8 cellular contexts compared by ENCODE assay signal in genomic region chr2:68594674-68595492, GRCh38. TPM values are rescaled to one million over a fixed set of nuclear protein-coding genes. Genes with fewer than 3 reads are reported as not detected.
DNase-seq lines count a peak whose midpoint lies in the region; ATAC-seq and TF ChIP-seq lines count a peak whose summit lies in the region.

No MANE protein-coding gene starts in this region.

- peaks cover 9% of the 10 kb centered on the region for H3K27me3 Mint-ChIP-seq in activated naive CD8-positive, alpha-beta T cell treated with anti-CD3 and anti-CD28 coated beads for 36 hours

- H3K36me3 ChIP-seq in SJCRH30 (no peaks in the 10 kb centered on the region), hepatocyte (replicated peaks; ENCODE audit: insufficient read depth, low read depth) (no peaks in the 10 kb centered on the region)

- TF ChIP-seq CTCF in hepatocyte (IDR thresholded peaks at IDR 0.05; ENCODE audit: poor library complexity): peak; percentile 60

- no peak overlapping the region for H2AFZ ChIP-seq in hepatocyte

- H3K4me1 ChIP-seq in SJCRH30: no peaks in the 10 kb centered on the region
- peaks cover 11% of the 10 kb centered on the region for H3K4me1 ChIP-seq in hepatocyte (ENCODE audit: insufficient read depth)

- H3K4me1 Mint-ChIP-seq in activated naive CD8-positive, alpha-beta T cell treated with anti-CD3 and anti-CD28 coated beads for 36 hours: peaks cover 11% of the 10 kb centered on the region

- no peaks in the 10 kb centered on the region for H4K20me1 ChIP-seq in hepatocyte (ENCODE audit: insufficient read depth, poor library complexity, severe bottlenecking)

- DNase-seq in NCI-H2196 (lab: John Stamatoyannopoulos, UW; ENCODE audit: unreplicated experiment) (peak; percentile 27), NCI-H2196 treated with DMSO at 0.1 percent for 48 hours (lab: John Stamatoyannopoulos, UW; ENCODE audit: unreplicated experiment) (no peak), SJCRH30 (peak; percentile 29 to 61), hepatocyte (ENCODE audit: low spot score) (peak; percentile 39), GDM1 (lab: John Stamatoyannopoulos, UW) (no peak)
- peak; percentile 33 for DNase-seq in activated naive CD8-positive, alpha-beta T cell treated with anti-CD3 and anti-CD28 coated beads for 36 hours
- peak; percentile 4 to 12 for DNase-seq in stimulated activated CD4-positive, alpha-beta T cell treated with anti-CD3 and anti-CD28 coated beads, Interleukin-1b, Interleukin-23, amount 100 ng/mL, for 1 hour (ENCODE audit: low read depth in 2 of 2)

- no peak overlapping the region for H3K27ac Mint-ChIP-seq in activated naive CD8-positive, alpha-beta T cell treated with anti-CD3 and anti-CD28 coated beads for 36 hours

- peak; percentile 79 for ATAC-seq in HG03175 (IDR thresholded peaks at IDR 0.05; ENCODE audit: unreplicated experiment)

- H3K36me3 Mint-ChIP-seq in activated naive CD8-positive, alpha-beta T cell treated with anti-CD3 and anti-CD28 coated beads for 36 hours: no peaks in the 10 kb centered on the region

- H3K9me3 Mint-ChIP-seq in activated naive CD8-positive, alpha-beta T cell treated with anti-CD3 and anti-CD28 coated beads for 36 hours: peaks cover 9% of the 10 kb centered on the region

- no peaks in the 10 kb centered on the region for H3K9me3 ChIP-seq in SJCRH30 (replicated peaks)
- no peaks in the 10 kb centered on the region for H3K9me3 ChIP-seq in hepatocyte (ENCODE audit: low read depth)

- no peak overlapping the region for H3K4me3 Mint-ChIP-seq in activated naive CD8-positive, alpha-beta T cell treated with anti-CD3 and anti-CD28 coated beads for 36 hours

- H3K4me2 ChIP-seq in hepatocyte: peak overlapping the region; percentile 9

- H3K27me3 ChIP-seq in SJCRH30 (no peaks in the 10 kb centered on the region), hepatocyte (no peaks in the 10 kb centered on the region)

- no peaks in the 10 kb centered on the region for H3K79me2 ChIP-seq in hepatocyte

- H3K9me2 ChIP-seq in hepatocyte (replicated peaks; ENCODE audit: insufficient read depth): no peaks in the 10 kb centered on the region

- no peak overlapping the region for H3K27ac ChIP-seq in SJCRH30
- H3K27ac ChIP-seq in hepatocyte: no peak overlapping the region

- WGBS in hepatocyte (ENCODE audit: low lambda C conversion rate, missing lambda C conversion rate): 43% methylated on average over 5 of the region's 5 CpGs

- H3K4me3 ChIP-seq in SJCRH30 (no peak overlapping the region), hepatocyte (no peak overlapping the region)

RNA-seq across cellular contexts. Expression of gene PROKR1, which starts 48.5 kb away (rescaled TPM):
- total RNA-seq in SJCRH30 (2014; rRNA removed; shearing (Covaris generic)): 0.03 TPM in 1 of 2 replicates, not detected in the other
- total RNA-seq in activated naive CD8-positive, alpha-beta T cell treated with anti-CD3 and anti-CD28 coated beads for 36 hours: under 1 TPM; 0.52 to 0.60 TPM
- 0.20 TPM in 1 of 2 replicates, not detected in the other for total RNA-seq in hepatocyte
- polyA plus RNA-seq in hepatocyte: not detected in 2 replicates

Comparison
In these comparisons a context has a peak if more than half of its experiments do, and no peak if none do; other contexts are left out.
1. DNase-seq: peak in NCI-H2196 (single experiment), SJCRH30 (2 of 2), activated naive CD8-positive, alpha-beta T cell treated with anti-CD3 and anti-CD28 coated beads for 36 hours (single experiment), hepatocyte (single experiment) and stimulated activated CD4-positive, alpha-beta T cell treated with anti-CD3 and anti-CD28 coated beads, Interleukin-1b, Interleukin-23, amount 100 ng/mL, for 1 hour (2 of 2); none in NCI-H2196 treated with DMSO at 0.1 percent for 48 hours (single experiment) and GDM1 (single experiment).